1 cellular context compared by ENCODE assay signal in genomic region chr10:95552680-95553342, GRCh38.
TF ChIP-seq lines count a peak whose summit lies in the region.

No MANE protein-coding gene starts in this region.

TF ChIP-seq in endothelial cell of umbilical vein, 7 proteins besides CTCF, POLR2A, EP300 and RAD21:
- TF ChIP-seq GATA2 (IDR thresholded peaks at IDR 0.05; ENCODE audit: insufficient read depth, insufficient read length, low read depth, low read length) (no peak), JUN (IDR thresholded peaks at IDR 0.05; ENCODE audit: borderline replicate concordance, insufficient read depth, insufficient read length, low read depth) (peak; percentile 2), MYC (IDR thresholded peaks at IDR 0.05; ENCODE audit: low read depth, low read length) (no peak), POLR2AphosphoS5 (IDR thresholded peaks at IDR 0.05; ENCODE audit: insufficient read depth, low read depth, low read length) (no peak), FOS (IDR thresholded peaks at IDR 0.05; ENCODE audit: borderline replicate concordance, insufficient read depth, low read length) (no peak), MAX (IDR thresholded peaks at IDR 0.05; ENCODE audit: insufficient read depth, insufficient read length) (no peak), EZH2 (IDR thresholded peaks at IDR 0.05; ENCODE audit: borderline replicate concordance, low read depth, low read length, severe bottlenecking) (no peak)
TF ChIP-seq in endothelial cell of umbilical vein: peak in this region for 1.
